Comparison of ENCODE assay signal across 11 cellular contexts in genomic region chr18:14559502-14559901, GRCh38. TPM values are rescaled to one million over a fixed set of nuclear protein-coding genes. Genes with fewer than 3 reads are reported as not detected.
"Had no signal": no experiment of that assay in that cellular context is flagged by ENCODE, and none has a peak within 500 bp of the region (broad histone marks: within the 10 kb centered on the region; RNA-seq: fewer than 3 reads in every experiment).

No MANE protein-coding gene starts in this region.

RNA-seq across cellular contexts. Expression of gene POTEC, which starts 16.1 kb away (rescaled TPM):
- total RNA-seq: activated CD4-positive, alpha-beta memory T cell treated with anti-CD3 and anti-CD28 coated beads, Interleukin-2, amount 10 ng/mL, durations not matched to agents 7 days and 5 days; activated CD4-positive, alpha-beta T cell treated with anti-CD3 and anti-CD28 coated beads for 36 hours; activated CD4-positive, alpha-beta T cell treated with anti-CD3 and anti-CD28 coated beads, Interleukin-2, amount 10 ng/mL, durations not matched to agents 7 days and 5 days; activated CD8-positive, alpha-beta memory T cell treated with anti-CD3 and anti-CD28 coated beads, Interleukin-2, amount 10 ng/mL, durations not matched to agents 7 days and 5 days; activated CD8-positive, alpha-beta T cell treated with anti-CD3 and anti-CD28 coated beads, Interleukin-2, amount 10 ng/mL, durations not matched to agents 7 days and 5 days; activated naive CD8-positive, alpha-beta T cell treated with anti-CD3 and anti-CD28 coated beads, Interleukin-2, amount 10 ng/mL, durations not matched to agents 7 days and 5 days; activated T-helper 2 cell treated with anti-CD3 and anti-CD28 coated beads, Interferon-gamma antibody, Interleukin-2, Interleukin-4, amounts not matched to agents 10 μg/mL and 5 μg/mL and 100 μg/mL, durations not matched to agents 14 hours and 24 hours and 36 hours; ascending aorta; cardiac muscle cell; chondrocyte; WTC11 had no signal
